8 cellular contexts compared by ENCODE assay signal in genomic region chr19:53467503-53468262, GRCh38. TPM values are rescaled to one million over a fixed set of nuclear protein-coding genes. Genes with fewer than 3 reads are reported as not detected.
DNase-seq lines count a peak whose midpoint lies in the region; ATAC-seq and TF ChIP-seq lines count a peak whose summit lies in the region.

Gene ZNF813, plus strand, starts transcription at chr19:53467733. Its CDS starts 16,090 bp downstream, at chr19:53483823.

- H3K4me1 Mint-ChIP-seq in type B pancreatic cell (ENCODE audit: unreplicated experiment), result peaks cover 17% of the 10 kb centered on the region

- no peaks in the 10 kb centered on the region for H3K27me3 Mint-ChIP-seq in type B pancreatic cell

- peak within 1 kb of the TSS; percentile 93 for H3K27ac Mint-ChIP-seq in type B pancreatic cell

- H3K9me3 Mint-ChIP-seq in type B pancreatic cell, result peaks cover 8% of the 10 kb centered on the region

- ATAC-seq in GM21619 (IDR thresholded peaks at IDR 0.05; ENCODE audit: unreplicated experiment) (peak; percentile 88), left cardiac atrium (peak; percentile 99 to 100)

- peaks cover 5% of the 10 kb centered on the region for H3K4me1 ChIP-seq in adipocyte (ENCODE audit: control insufficient read depth, insufficient read depth, low read length)

- H3K27me3 ChIP-seq in adipocyte (replicated peaks; ENCODE audit: control insufficient read depth, insufficient read depth, low read length), result no peaks in the 10 kb centered on the region

- H3K36me3 ChIP-seq in adipocyte (ENCODE audit: control insufficient read depth, insufficient read depth, low read length, severe bottlenecking), result no peaks in the 10 kb centered on the region

- no peak for TF ChIP-seq CTCF in type B pancreatic cell (conservative IDR thresholded peaks at IDR 0.05)

- peaks cover 8% of the 10 kb centered on the region for H3K36me3 Mint-ChIP-seq in type B pancreatic cell

- peak; percentile 94 for DNase-seq in DMS 273 (lab: John Stamatoyannopoulos, UW; ENCODE audit: unreplicated experiment)
- DNase-seq in M059J (ENCODE audit: low read depth), result peak; percentile 77
- peak; percentile 44 for DNase-seq in SW480 (ENCODE audit: low spot score)
- peak; percentile 97 for DNase-seq in adipocyte (ENCODE audit: low read depth)
- peak; percentile 97 for DNase-seq in left cardiac atrium
- DNase-seq in posterior vena cava (ENCODE audit: low spot score), result peak; percentile 98
- peak; percentile 95 for DNase-seq in type B pancreatic cell (ENCODE audit: extremely low spot score, unreplicated experiment)

- intact Hi-C loops in left cardiac atrium (cut with DNase I) (no loop called here), posterior vena cava (cut with DNase I) (no loop called here)

- H3K9ac ChIP-seq in adipocyte (ENCODE audit: low read length), result peak within 1 kb of the TSS; percentile 93

- no peaks in the 10 kb centered on the region for H3K9me3 ChIP-seq in adipocyte (ENCODE audit: control insufficient read depth, low read length)

- peak within 1 kb of the TSS; percentile 96 for H3K4me3 ChIP-seq in adipocyte (ENCODE audit: low read length)

- H3K4me3 Mint-ChIP-seq in type B pancreatic cell, result peak within 1 kb of the TSS; percentile 98

RNA-seq across cellular contexts. Expression of gene ZNF813, which starts in this region (rescaled TPM):
- 3.7 and 4.2 TPM in 2 replicates for total RNA-seq in M059J (2014; rRNA removed; shearing (Covaris generic))
- 1 to 10 TPM; 1.5 TPM for total RNA-seq in left cardiac atrium
- total RNA-seq in posterior vena cava, result 1 to 10 TPM; 2.5 to 2.9 TPM
- total RNA-seq in type B pancreatic cell (ENCODE audit: low replicate concordance), result 7.6 and 10.6 TPM in 2 replicates

Comparison
In these comparisons a context has a peak if more than half of its experiments do, and no peak if none do; other contexts are left out.
1. Peak in every context shown above with its lines: DNase-seq, ATAC-seq and H3K4me3 ChIP-seq.
2. DNase-seq: peak in every context shown above with its lines; median percentile 98 in posterior vena cava; 97 in adipocyte; 97 in left cardiac atrium; 95 in type B pancreatic cell; 94 in DMS 273; 77 in M059J; 44 in SW480.